ENCODE assay signal across 14 cellular contexts in the genomic region with DNA sequence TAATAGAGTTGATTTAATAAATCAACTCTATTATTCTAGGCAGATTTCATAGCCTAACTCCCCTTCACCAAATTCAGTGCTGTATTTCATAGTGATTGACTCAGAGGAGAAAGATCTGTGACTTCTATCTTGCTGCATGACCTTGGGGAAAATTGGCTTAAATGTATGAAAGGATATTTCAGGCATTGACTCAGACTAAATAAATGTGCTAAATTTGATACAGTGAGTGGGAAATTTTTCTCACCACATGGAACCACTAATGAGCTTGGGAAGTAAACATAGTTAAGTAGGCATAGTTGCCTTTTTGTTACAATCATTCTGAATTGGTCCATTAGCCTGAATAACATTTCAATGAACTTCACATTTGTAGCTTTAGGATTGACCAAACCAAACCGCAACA.
DNase-seq lines count a peak whose midpoint lies in the region; TF ChIP-seq lines count a peak whose summit lies in the region.
"Had no signal": no experiment of that assay in that cellular context is flagged by ENCODE, and none has a peak within 500 bp of the region (broad histone marks: within the 10 kb centered on the region; RNA-seq: fewer than 3 reads in every experiment).

No MANE protein-coding gene starts in this region.

- TF ChIP-seq CTCF in retinal pigment epithelial cell (conservative IDR thresholded peaks at IDR 0.05; ENCODE audit: low read depth, low read length) (no peak), GM13977 (IDR thresholded peaks at IDR 0.05; ENCODE audit: extremely low read depth, insufficient read depth, missing control alignments) (no peak)

- H3K4me3 ChIP-seq in retinal pigment epithelial cell (ENCODE audit: low read length) = no peak overlapping the region
- H3K4me3 ChIP-seq: K562, PC-9 had no signal

- DNase-seq in ELR (ENCODE audit: low read depth) (peak; percentile 9), NCI-H2081 treated with DMSO at 0.1 percent for 48 hours (lab: John Stamatoyannopoulos, UW) (peak; percentile 84), amniotic epithelial cell (ENCODE audit: low read depth) (peak; percentile 22), retinal pigment epithelial cell (ENCODE audit: low read depth) (peak; percentile 49), NCI-H2029 (lab: John Stamatoyannopoulos, UW) (no peak), GM13977 (ENCODE audit: low spot score) (no peak), NOMO-1 (lab: John Stamatoyannopoulos, UW; ENCODE audit: unreplicated experiment in 2 of 2) (no peak)
- DNase-seq: C1 segment of cervical spinal cord, NCI-H1048, NCI-H187 treated with DMSO at 0.1 percent for 48 hours, NCI-H524 treated with DMSO at 0.1 percent for 48 hours, PC-9, T-helper 17 cell had no signal

- in situ Hi-C loops in GM13977 (cut with MboI; ENCODE audit: low pct_unique_long_range_greater_than_20kb, low sequenced_read_pairs, unreplicated experiment) = no loop called here

Comparison
In these comparisons a context has a peak if more than half of its experiments do, and no peak if none do; other contexts are left out.
1. DNase-seq: peak in ELR (single experiment), NCI-H2081 treated with DMSO at 0.1 percent for 48 hours (single experiment), amniotic epithelial cell (single experiment) and retinal pigment epithelial cell (single experiment); none in NCI-H2029 (single experiment), GM13977 (single experiment) and NOMO-1 (0 of 2).